9 cellular contexts compared by ENCODE assay signal in the genomic region with DNA sequence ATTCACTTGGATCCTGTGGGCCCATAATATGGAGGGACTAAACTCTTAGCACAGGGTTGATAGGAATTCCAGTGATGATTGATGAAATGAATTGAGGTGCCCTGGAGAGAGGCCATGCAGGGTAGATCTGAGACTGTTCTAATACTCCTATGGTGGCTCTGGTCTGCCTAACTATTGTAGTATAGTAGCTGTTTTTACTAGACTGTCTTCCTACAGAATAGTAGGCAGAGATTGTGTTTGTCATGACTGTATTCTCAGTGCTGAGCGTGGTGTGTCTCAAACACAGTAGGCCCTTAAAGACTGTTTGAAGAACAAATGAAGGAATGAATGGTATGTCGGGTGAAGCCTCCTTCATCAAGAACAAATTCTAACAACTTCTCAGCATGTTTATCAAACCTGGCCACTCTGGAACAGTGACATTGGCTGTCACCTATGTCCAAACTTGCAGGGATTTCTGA.
A peak's percentile ranks its signal among the peaks of the same experiment; 100 is the strongest.
DNase-seq lines count a peak whose midpoint lies in the region; ATAC-seq, FAIRE-seq and TF ChIP-seq lines count a peak whose summit lies in the region.
"Had no signal": no experiment of that assay in that cellular context is flagged by ENCODE, and none has a peak within 500 bp of the region (broad histone marks: within the 10 kb centered on the region; RNA-seq: fewer than 3 reads in every experiment).

No MANE protein-coding gene starts in this region.

- no peak overlapping the region for H3K4me3 ChIP-seq in tibial nerve

- POLR2A ChIA-PET in RWPE1 (lab: Yijun Ruan, JAX; ENCODE audit: low non-redundant PET), result no interaction called here
- POLR2A ChIA-PET in activated CD4-positive, alpha-beta memory T cell treated with anti-CD3 and anti-CD28 coated beads for 36 hours (lab: Charles Lee), result no interaction called here

- no peak overlapping the region for H3K27ac Mint-ChIP-seq in activated CD8-positive, alpha-beta memory T cell treated with anti-CD3 and anti-CD28 coated beads, Interleukin-2, amount 10 ng/mL, durations not matched to agents 7 days and 5 days
- no peak overlapping the region for H3K27ac Mint-ChIP-seq in activated CD4-positive, alpha-beta memory T cell treated with anti-CD3 and anti-CD28 coated beads for 36 hours
- no peak overlapping the region for H3K27ac Mint-ChIP-seq in HFFc6

- no peak for DNase-seq in activated CD8-positive, alpha-beta memory T cell treated with anti-CD3 and anti-CD28 coated beads, Interleukin-2, amount 10 ng/mL, durations not matched to agents 7 days and 5 days
- no peak for DNase-seq in activated CD8-positive, alpha-beta memory T cell treated with anti-CD3 and anti-CD28 coated beads, Interleukin-2, amount 50 U/mL, for 4 hours
- no peak for DNase-seq in RWPE1 (ENCODE audit: low spot score)
- DNase-seq in tibial nerve (ENCODE audit: low spot score in 2 of 2), result no peak
- no peak for DNase-seq in activated CD4-positive, alpha-beta memory T cell treated with anti-CD3 and anti-CD28 coated beads for 36 hours
- no peak for DNase-seq in HFFc6
- DNase-seq in activated CD4-positive, alpha-beta T cell treated with anti-CD3 and anti-CD28 coated beads, Interleukin-2, amount 50 U/mL, for 4 hours, result no peak
- DNase-seq: kidney glomerular epithelial cell had no signal

- H3K27ac ChIP-seq in RWPE1, result peak overlapping the region; percentile 94
- peak overlapping the region; percentile 56 to 92 (median 82) for H3K27ac ChIP-seq in tibial nerve

- TF ChIP-seq POLR2A in tibial nerve (IDR thresholded peaks at IDR 0.05), result no peak

- no peaks in the 10 kb centered on the region for H3K4me1 Mint-ChIP-seq in activated CD8-positive, alpha-beta memory T cell treated with anti-CD3 and anti-CD28 coated beads, Interleukin-2, amount 10 ng/mL, durations not matched to agents 7 days and 5 days
- peaks cover 3% of the 10 kb centered on the region for H3K4me1 Mint-ChIP-seq in activated CD4-positive, alpha-beta memory T cell treated with anti-CD3 and anti-CD28 coated beads for 36 hours (ENCODE audit: low read depth)
- no peaks in the 10 kb centered on the region for H3K4me1 Mint-ChIP-seq in HFFc6 (ENCODE audit: low read depth)

- no peaks in the 10 kb centered on the region for H3K9me3 Mint-ChIP-seq in activated CD8-positive, alpha-beta memory T cell treated with anti-CD3 and anti-CD28 coated beads, Interleukin-2, amount 10 ng/mL, durations not matched to agents 7 days and 5 days (ENCODE audit: low read depth)
- H3K9me3 Mint-ChIP-seq in activated CD4-positive, alpha-beta memory T cell treated with anti-CD3 and anti-CD28 coated beads for 36 hours, result no peaks in the 10 kb centered on the region
- peaks cover 6% of the 10 kb centered on the region for H3K9me3 Mint-ChIP-seq in HFFc6

- intact Hi-C loops in activated CD4-positive, alpha-beta memory T cell treated with anti-CD3 and anti-CD28 coated beads for 36 hours (cut with micrococcal nuclease), result loop anchor here (2.0 to 5.0 kb wide), 3 partner anchors 107 to 364 kb away; partner anchors contain the start of gene SESN3

- H3K36me3 ChIP-seq in tibial nerve, result no peaks in the 10 kb centered on the region

- peak; percentile 86 for FAIRE-seq in islet of Langerhans (lab: Jason Lieb, UNC)

- 43 to 45% methylated on average over 2 of the region's 2 CpGs for WGBS in tibial nerve, 2 donors

- no peak overlapping the region for H3K4me3 Mint-ChIP-seq in activated CD8-positive, alpha-beta memory T cell treated with anti-CD3 and anti-CD28 coated beads, Interleukin-2, amount 10 ng/mL, durations not matched to agents 7 days and 5 days
- H3K4me3 Mint-ChIP-seq in activated CD4-positive, alpha-beta memory T cell treated with anti-CD3 and anti-CD28 coated beads for 36 hours, result no peak overlapping the region
- no peak overlapping the region for H3K4me3 Mint-ChIP-seq in HFFc6

- TF ChIP-seq EP300 in tibial nerve (IDR thresholded peaks at IDR 0.05), result no peak

- H3K9me3 ChIP-seq in tibial nerve, result no peaks in the 10 kb centered on the region

- H3K4me1 ChIP-seq in tibial nerve, result peaks cover 0 to 54% (median 30%) of the 10 kb centered on the region in 4 donors

- CTCF ChIA-PET in activated CD8-positive, alpha-beta memory T cell treated with anti-CD3 and anti-CD28 coated beads, Interleukin-2, amount 10 ng/mL, durations not matched to agents 7 days and 5 days (lab: Charles Lee), result no interaction called here
- CTCF ChIA-PET in RWPE1 (lab: Yijun Ruan, JAX), result interaction anchor here (0.5 to 0.6 kb wide), 2 partner anchors 39 to 185 kb away, joined by 4 read pairs; no protein-coding TSS in a partner anchor
- CTCF ChIA-PET in activated CD4-positive, alpha-beta memory T cell treated with anti-CD3 and anti-CD28 coated beads for 36 hours (lab: Charles Lee), result interaction anchor here (1.1 to 1.6 kb wide), 2 partner anchors 107 to 367 kb away, joined by 3 to 4 read pairs; partner anchors contain the start of gene SESN3

- peak; percentile 37 for ATAC-seq in activated CD8-positive, alpha-beta memory T cell treated with anti-CD3 and anti-CD28 coated beads, Interleukin-2, amount 10 ng/mL, durations not matched to agents 7 days and 5 days

- TF ChIP-seq CTCF in RWPE1 (conservative IDR thresholded peaks at IDR 0.05; ENCODE audit: low read depth) (no peak), tibial nerve (IDR thresholded peaks at IDR 0.05) (no peak), HFFc6 (IDR thresholded peaks at IDR 0.05) (no peak)

- peaks cover 2% of the 10 kb centered on the region for H3K27me3 Mint-ChIP-seq in activated CD8-positive, alpha-beta memory T cell treated with anti-CD3 and anti-CD28 coated beads, Interleukin-2, amount 10 ng/mL, durations not matched to agents 7 days and 5 days
- H3K27me3 Mint-ChIP-seq in activated CD4-positive, alpha-beta memory T cell treated with anti-CD3 and anti-CD28 coated beads for 36 hours, result no peaks in the 10 kb centered on the region
- no peaks in the 10 kb centered on the region; the same call in 1 of the 2 replicates for H3K27me3 Mint-ChIP-seq in HFFc6 (ENCODE audit: insufficient read depth)

- H3K27me3 ChIP-seq in tibial nerve, result no peaks in the 10 kb centered on the region

- no peaks in the 10 kb centered on the region for H3K36me3 Mint-ChIP-seq in activated CD8-positive, alpha-beta memory T cell treated with anti-CD3 and anti-CD28 coated beads, Interleukin-2, amount 10 ng/mL, durations not matched to agents 7 days and 5 days
- no peaks in the 10 kb centered on the region for H3K36me3 Mint-ChIP-seq in activated CD4-positive, alpha-beta memory T cell treated with anti-CD3 and anti-CD28 coated beads for 36 hours
- no peaks in the 10 kb centered on the region; the same call in 1 of the 2 replicates for H3K36me3 Mint-ChIP-seq in HFFc6 (ENCODE audit: low read depth)
